2 cellular contexts compared by ENCODE assay signal in genomic region chr2:108435578-108435977, GRCh38. TPM values are rescaled to one million over a fixed set of nuclear protein-coding genes. Genes with fewer than 3 reads are reported as not detected.
"Had no signal": no experiment of that assay in that cellular context is flagged by ENCODE, and none has a peak within 500 bp of the region (broad histone marks: within the 10 kb centered on the region; RNA-seq: fewer than 3 reads in every experiment).

No MANE protein-coding gene starts in this region.

RNA-seq across cellular contexts. Expression of gene SULT1C4, which starts 57.8 kb away (rescaled TPM):
- total RNA-seq: GM23248, HFFc6 had no signal
- polyA plus RNA-seq: GM23248 had no signal
